ENCODE assay signal across 1 cellular context in genomic region chrX:2473064-2473463, GRCh38.
TF ChIP-seq lines count a peak whose summit lies in the region.
"Not testable (repeated sequence)": the region's sequence is repeated elsewhere in the genome, so short reads cannot be mapped to it uniquely, and the experiment has no call there.

No MANE protein-coding gene starts in this region.

TF ChIP-seq in HepG2, 621 proteins besides CTCF, POLR2A, EP300 and RAD21 (continued from another document and continues in another):
- peak; percentile 65; the same call in 1 of the 2 replicates for TF ChIP-seq ZBTB33 (CRISPR knock-in tag; IDR thresholded peaks at IDR 0.05)
- peak; percentile 60; the same call in 1 of the 2 replicates for TF ChIP-seq HDAC2 (CRISPR knock-in tag; IDR thresholded peaks at IDR 0.05)
- TF ChIP-seq BHLHE40 (IDR thresholded peaks at IDR 0.05; ENCODE audit: low read length): peak; percentile 38
- TF ChIP-seq HIC2 (CRISPR knock-in tag; IDR thresholded peaks at IDR 0.05; ENCODE audit: low read depth): peak; percentile 48; the same call in 1 of the 2 replicates
- peak; percentile 27; the same call in 1 of the 2 replicates for TF ChIP-seq PITX1 (CRISPR knock-in tag; IDR thresholded peaks at IDR 0.05)
- TF ChIP-seq FOXK1 (CRISPR knock-in tag; IDR thresholded peaks at IDR 0.05; ENCODE audit: borderline replicate concordance, low read depth): peak; percentile 54; the same call in 1 of the 2 replicates
- TF ChIP-seq ZNF331 (CRISPR knock-in tag; IDR thresholded peaks at IDR 0.05): peak; percentile 56
- TF ChIP-seq TBX3 (IDR thresholded peaks at IDR 0.05; ENCODE audit: borderline replicate concordance): peak; percentile 47; the same call in 1 of the 2 replicates
- TF ChIP-seq FOXK2 (IDR thresholded peaks at IDR 0.05): peak; percentile 77
- TF ChIP-seq ZNF350 (CRISPR knock-in tag; IDR thresholded peaks at IDR 0.05; ENCODE audit: borderline replicate concordance, low read depth): peak; percentile 35; the same call in 1 of the 2 replicates
- TF ChIP-seq, protein P1, sequence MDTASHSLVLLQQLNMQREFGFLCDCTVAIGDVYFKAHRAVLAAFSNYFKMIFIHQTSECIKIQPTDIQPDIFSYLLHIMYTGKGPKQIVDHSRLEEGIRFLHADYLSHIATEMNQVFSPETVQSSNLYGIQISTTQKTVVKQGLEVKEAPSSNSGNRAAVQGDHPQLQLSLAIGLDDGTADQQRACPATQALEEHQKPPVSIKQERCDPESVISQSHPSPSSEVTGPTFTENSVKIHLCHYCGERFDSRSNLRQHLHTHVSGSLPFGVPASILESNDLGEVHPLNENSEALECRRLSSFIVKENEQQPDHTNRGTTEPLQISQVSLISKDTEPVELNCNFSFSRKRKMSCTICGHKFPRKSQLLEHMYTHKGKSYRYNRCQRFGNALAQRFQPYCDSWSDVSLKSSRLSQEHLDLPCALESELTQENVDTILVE (CRISPR knock-in tag; IDR thresholded peaks at IDR 0.05): 0 out of 2 replicates have a peak, but pooled peaks have one; percentile 17
- TF ChIP-seq TBX2 (CRISPR knock-in tag; IDR thresholded peaks at IDR 0.05; ENCODE audit: borderline replicate concordance): peak; percentile 75; the same call in 1 of the 2 replicates
- TF ChIP-seq DMAP1 (CRISPR knock-in tag; IDR thresholded peaks at IDR 0.05): peak; percentile 84
- peak; percentile 32; the same call in 1 of the 2 replicates for TF ChIP-seq ZNF205 (CRISPR knock-in tag; IDR thresholded peaks at IDR 0.05)
- not testable (repeated sequence) for TF ChIP-seq FOXP1, SOX13, FOXA1 (IDR thresholded peaks at IDR 0.05)
- peak; percentile 67 for TF ChIP-seq FOXP1 (CRISPR knock-in tag; IDR thresholded peaks at IDR 0.05)
- peak; percentile 57 for TF ChIP-seq RXRB (CRISPR knock-in tag; IDR thresholded peaks at IDR 0.05; ENCODE audit: borderline replicate concordance)
- TF ChIP-seq, protein P2, sequence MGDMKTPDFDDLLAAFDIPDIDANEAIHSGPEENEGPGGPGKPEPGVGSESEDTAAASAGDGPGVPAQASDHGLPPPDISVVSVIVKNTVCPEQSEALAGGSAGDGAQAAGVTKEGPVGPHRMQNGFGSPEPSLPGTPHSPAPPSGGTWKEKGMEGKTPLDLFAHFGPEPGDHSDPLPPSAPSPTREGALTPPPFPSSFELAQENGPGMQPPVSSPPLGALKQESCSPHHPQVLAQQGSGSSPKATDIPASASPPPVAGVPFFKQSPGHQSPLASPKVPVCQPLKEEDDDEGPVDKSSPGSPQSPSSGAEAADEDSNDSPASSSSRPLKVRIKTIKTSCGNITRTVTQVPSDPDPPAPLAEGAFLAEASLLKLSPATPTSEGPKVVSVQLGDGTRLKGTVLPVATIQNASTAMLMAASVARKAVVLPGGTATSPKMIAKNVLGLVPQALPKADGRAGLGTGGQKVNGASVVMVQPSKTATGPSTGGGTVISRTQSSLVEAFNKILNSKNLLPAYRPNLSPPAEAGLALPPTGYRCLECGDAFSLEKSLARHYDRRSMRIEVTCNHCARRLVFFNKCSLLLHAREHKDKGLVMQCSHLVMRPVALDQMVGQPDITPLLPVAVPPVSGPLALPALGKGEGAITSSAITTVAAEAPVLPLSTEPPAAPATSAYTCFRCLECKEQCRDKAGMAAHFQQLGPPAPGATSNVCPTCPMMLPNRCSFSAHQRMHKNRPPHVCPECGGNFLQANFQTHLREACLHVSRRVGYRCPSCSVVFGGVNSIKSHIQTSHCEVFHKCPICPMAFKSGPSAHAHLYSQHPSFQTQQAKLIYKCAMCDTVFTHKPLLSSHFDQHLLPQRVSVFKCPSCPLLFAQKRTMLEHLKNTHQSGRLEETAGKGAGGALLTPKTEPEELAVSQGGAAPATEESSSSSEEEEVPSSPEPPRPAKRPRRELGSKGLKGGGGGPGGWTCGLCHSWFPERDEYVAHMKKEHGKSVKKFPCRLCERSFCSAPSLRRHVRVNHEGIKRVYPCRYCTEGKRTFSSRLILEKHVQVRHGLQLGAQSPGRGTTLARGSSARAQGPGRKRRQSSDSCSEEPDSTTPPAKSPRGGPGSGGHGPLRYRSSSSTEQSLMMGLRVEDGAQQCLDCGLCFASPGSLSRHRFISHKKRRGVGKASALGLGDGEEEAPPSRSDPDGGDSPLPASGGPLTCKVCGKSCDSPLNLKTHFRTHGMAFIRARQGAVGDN (CRISPR knock-in tag; IDR thresholded peaks at IDR 0.05): peak; percentile 32; the same call in 1 of the 2 replicates
- 0 out of 2 replicates have a peak, but pooled peaks have one; percentile 28 for TF ChIP-seq HOXA3 (CRISPR knock-in tag; IDR thresholded peaks at IDR 0.05)
- peak; percentile 37; the same call in 1 of the 2 replicates for TF ChIP-seq TCF7L2 (IDR thresholded peaks at IDR 0.05; ENCODE audit: low read depth, low read length)
- peak in 1 of 2 experiments; percentile 64; a peak in 2 of 4 replicates for TF ChIP-seq SOX13 (CRISPR knock-in tag; conservative IDR thresholded peaks at IDR 0.05 in 1 of 2, IDR thresholded peaks at IDR 0.05 in 1 of 2)
- TF ChIP-seq ZMYM2 (CRISPR knock-in tag; IDR thresholded peaks at IDR 0.05): peak; percentile 63; the same call in 1 of the 2 replicates
- 0 out of 2 replicates have a peak, but pooled peaks have one; percentile 28 for TF ChIP-seq ZSCAN29 (CRISPR knock-in tag; conservative IDR thresholded peaks at IDR 0.05)
- peak; percentile 55 for TF ChIP-seq PATZ1 (CRISPR knock-in tag; IDR thresholded peaks at IDR 0.05)
- peak; percentile 27; the same call in 1 of the 2 replicates for TF ChIP-seq DPF2 (CRISPR knock-in tag; IDR thresholded peaks at IDR 0.05; ENCODE audit: borderline replicate concordance, low read depth)
- TF ChIP-seq FOSL1 (CRISPR knock-in tag; IDR thresholded peaks at IDR 0.05; ENCODE audit: borderline replicate concordance): peak; percentile 87
- TF ChIP-seq ARNTL (CRISPR knock-in tag; IDR thresholded peaks at IDR 0.05): peak; percentile 59; the same call in 1 of the 2 replicates
- 0 out of 2 replicates have a peak, but pooled peaks have one; percentile 22 for TF ChIP-seq GATAD1 (CRISPR knock-in tag; IDR thresholded peaks at IDR 0.05)
- peak; percentile 65; the same call in 1 of the 2 replicates for TF ChIP-seq FOXA1 (CRISPR knock-in tag; IDR thresholded peaks at IDR 0.05)
- TF ChIP-seq ZNF292 (CRISPR knock-in tag; IDR thresholded peaks at IDR 0.05; ENCODE audit: borderline replicate concordance, low read depth): peak; percentile 38; the same call in 1 of the 2 replicates
- 0 out of 2 replicates have a peak, but pooled peaks have one; percentile 62 for TF ChIP-seq HNRNPL (IDR thresholded peaks at IDR 0.05; ENCODE audit: low read depth, low read length)
- TF ChIP-seq FOSL2 (CRISPR knock-in tag; IDR thresholded peaks at IDR 0.05): peak; percentile 99
- TF ChIP-seq ASH2L (IDR thresholded peaks at IDR 0.05; ENCODE audit: insufficient read length, low read depth, low read length): peak; percentile 45
- TF ChIP-seq, protein P3, sequence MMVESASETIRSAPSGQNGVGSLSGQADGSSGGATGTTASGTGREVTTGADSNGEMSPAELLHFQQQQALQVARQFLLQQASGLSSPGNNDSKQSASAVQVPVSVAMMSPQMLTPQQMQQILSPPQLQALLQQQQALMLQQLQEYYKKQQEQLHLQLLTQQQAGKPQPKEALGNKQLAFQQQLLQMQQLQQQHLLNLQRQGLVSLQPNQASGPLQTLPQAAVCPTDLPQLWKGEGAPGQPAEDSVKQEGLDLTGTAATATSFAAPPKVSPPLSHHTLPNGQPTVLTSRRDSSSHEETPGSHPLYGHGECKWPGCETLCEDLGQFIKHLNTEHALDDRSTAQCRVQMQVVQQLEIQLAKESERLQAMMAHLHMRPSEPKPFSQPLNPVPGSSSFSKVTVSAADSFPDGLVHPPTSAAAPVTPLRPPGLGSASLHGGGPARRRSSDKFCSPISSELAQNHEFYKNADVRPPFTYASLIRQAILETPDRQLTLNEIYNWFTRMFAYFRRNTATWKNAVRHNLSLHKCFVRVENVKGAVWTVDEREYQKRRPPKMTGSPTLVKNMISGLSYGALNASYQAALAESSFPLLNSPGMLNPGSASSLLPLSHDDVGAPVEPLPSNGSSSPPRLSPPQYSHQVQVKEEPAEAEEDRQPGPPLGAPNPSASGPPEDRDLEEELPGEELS (CRISPR knock-in tag; IDR thresholded peaks at IDR 0.05): peak; percentile 25; the same call in 1 of the 2 replicates
- 0 out of 2 replicates have a peak, but pooled peaks have one; percentile 32 for TF ChIP-seq ZBTB7A (CRISPR knock-in tag; IDR thresholded peaks at IDR 0.05)
- TF ChIP-seq TEAD3 (CRISPR knock-in tag; optimal IDR thresholded peaks at IDR 0.05; ENCODE audit: borderline replicate concordance): peak; percentile 44
- peak; percentile 77; the same call in 1 of the 2 replicates for TF ChIP-seq TFAP4 (IDR thresholded peaks at IDR 0.05; ENCODE audit: borderline replicate concordance, low read depth)
- peak; percentile 69 for TF ChIP-seq SIX4 (CRISPR knock-in tag; IDR thresholded peaks at IDR 0.05)
- peak; percentile 58 for TF ChIP-seq IKZF5 (CRISPR knock-in tag; IDR thresholded peaks at IDR 0.05)
- peak; percentile 51; the same call in 1 of the 2 replicates for TF ChIP-seq RARA (CRISPR knock-in tag; IDR thresholded peaks at IDR 0.05)
- TF ChIP-seq MEIS2 (CRISPR knock-in tag; IDR thresholded peaks at IDR 0.05): 0 out of 2 replicates have a peak, but pooled peaks have one; percentile 43
- TF ChIP-seq TGIF2 (CRISPR knock-in tag; IDR thresholded peaks at IDR 0.05): peak; percentile 92
- peak; percentile 41; the same call in 1 of the 2 replicates for TF ChIP-seq ADNP (CRISPR knock-in tag; IDR thresholded peaks at IDR 0.05)
